ENCODE assay signal across 16 cellular contexts in the genomic region with DNA sequence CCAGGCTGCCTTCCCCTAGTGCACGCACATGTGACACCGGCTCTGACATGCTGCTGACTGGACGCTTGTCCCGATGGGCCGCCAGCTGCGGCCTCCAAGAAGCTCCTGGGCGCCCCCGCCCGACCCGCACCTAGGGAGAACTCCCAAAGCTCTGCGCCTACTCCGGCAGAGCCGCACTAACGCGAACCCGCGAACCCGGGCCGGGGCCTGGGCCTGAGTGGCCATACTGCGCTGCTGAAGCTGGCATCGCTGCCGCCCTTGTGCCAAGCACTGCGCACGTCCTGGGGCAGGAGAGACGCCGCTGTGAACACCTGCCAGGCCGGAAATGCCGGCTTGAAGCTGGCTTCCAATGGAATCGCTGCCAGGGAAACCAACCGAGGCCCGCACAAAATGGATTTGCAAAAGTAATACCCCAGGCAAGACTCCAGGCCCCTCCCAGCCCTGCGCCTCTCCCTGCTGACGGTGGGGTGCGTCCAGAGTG.
DNase-seq lines count a peak whose midpoint lies in the region; ATAC-seq, FAIRE-seq and TF ChIP-seq lines count a peak whose summit lies in the region.
"Had no signal": no experiment of that assay in that cellular context is flagged by ENCODE, and none has a peak within 500 bp of the region (broad histone marks: within the 10 kb centered on the region; RNA-seq: fewer than 3 reads in every experiment).

No MANE protein-coding gene starts in this region.

- H3K4me3 Mint-ChIP-seq in activated naive CD8-positive, alpha-beta T cell treated with anti-CD3 and anti-CD28 coated beads for 36 hours, result no peak overlapping the region
- H3K4me3 Mint-ChIP-seq in stimulated activated naive B cell treated with anti-CD40 and anti-IgM and Interleukin-4, amounts not matched to agents 10 μg/mL and 1 μg/mL and 100 μg/mL, for 72 hours, result no peak overlapping the region
- H3K4me3 Mint-ChIP-seq: activated naive CD8-positive, alpha-beta T cell treated with anti-CD3 and anti-CD28 coated beads, Interleukin-2, amount 10 ng/mL, durations not matched to agents 7 days and 5 days; neural crest cell had no signal

- CTCF ChIA-PET in K562 (lab: Yijun Ruan, JAX; ENCODE audit: low intra/inter-chr PET ratio), result no interaction called here

- H3K9ac ChIP-seq in K562 (ENCODE audit: insufficient read depth in 1 of 2, low read depth in 2 of 2, low read length in 2 of 2), result no peak overlapping the region; a peak in 1 of 4 replicates
- no peak overlapping the region for H3K9ac ChIP-seq in skeletal muscle satellite cell (ENCODE audit: low read depth, low read length)

- WGBS in K562 (ENCODE audit: insufficient coverage, low coverage, missing lambda C conversion rate), result 22% methylated on average over 33 of the region's 34 CpGs

- ATAC-seq in K562, result peak; percentile 92
- no peak for ATAC-seq in stimulated activated naive B cell treated with anti-CD40 and anti-IgM and Interleukin-4, amounts not matched to agents 10 μg/mL and 1 μg/mL and 100 μg/mL, for 72 hours (replicated peaks)

- H3K9me3 ChIP-seq in K562 (replicated peaks; ENCODE audit: control insufficient read depth, insufficient read depth, low read depth, low read length), result no peaks in the 10 kb centered on the region
- no peaks in the 10 kb centered on the region for H3K9me3 ChIP-seq in skeletal muscle satellite cell (replicated peaks; ENCODE audit: low read length)
- H3K9me3 ChIP-seq: tibial artery had no signal

- H3K36me3 ChIP-seq in K562 (ENCODE audit: control insufficient read depth, insufficient read depth, low read length) (no peaks in the 10 kb centered on the region), skeletal muscle satellite cell (ENCODE audit: insufficient read depth, low read length) (no peaks in the 10 kb centered on the region)
- H3K36me3 ChIP-seq: tibial artery had no signal

- no peak for TF ChIP-seq CTCF in K562 (IDR thresholded peaks at IDR 0.05 in 2 of 3, conservative IDR thresholded peaks at IDR 0.05 in 1 of 3; ENCODE audit: insufficient read depth in 2 of 3, low read depth in 1 of 3, low read length in 3 of 3)

- TF ChIP-seq EP300 in K562 (IDR thresholded peaks at IDR 0.05; ENCODE audit: low read length), result no peak

- in situ Hi-C loops in K562 (cut with MboI), result loop anchor here (5.0 kb wide), 1 partner anchor 126 kb away; no protein-coding TSS in a partner anchor

- no peak for FAIRE-seq in K562 (lab: Jason Lieb, UNC)

- H3K9me3 Mint-ChIP-seq in activated naive CD8-positive, alpha-beta T cell treated with anti-CD3 and anti-CD28 coated beads for 36 hours, result no peaks in the 10 kb centered on the region
- H3K9me3 Mint-ChIP-seq in stimulated activated naive B cell treated with anti-CD40 and anti-IgM and Interleukin-4, amounts not matched to agents 10 μg/mL and 1 μg/mL and 100 μg/mL, for 72 hours, result no peaks in the 10 kb centered on the region
- H3K9me3 Mint-ChIP-seq: activated naive CD8-positive, alpha-beta T cell treated with anti-CD3 and anti-CD28 coated beads, Interleukin-2, amount 10 ng/mL, durations not matched to agents 7 days and 5 days; neural crest cell had no signal

- no peak overlapping the region for H3K27ac ChIP-seq in K562 (ENCODE audit: extremely low read depth, low read depth, low read length)
- H3K27ac ChIP-seq: tibial artery had no signal

- H3K4me3 ChIP-seq in K562 (no peak overlapping the region), skeletal muscle satellite cell (ENCODE audit: low read length) (no peak overlapping the region)
- H3K4me3 ChIP-seq: tibial artery had no signal

- no peak overlapping the region for H3K4me2 ChIP-seq in K562 (ENCODE audit: insufficient read depth, low read length)
- peak overlapping the region; percentile 33 for H3K4me2 ChIP-seq in skeletal muscle satellite cell (ENCODE audit: low read length)

- H3K36me3 Mint-ChIP-seq in activated naive CD8-positive, alpha-beta T cell treated with anti-CD3 and anti-CD28 coated beads for 36 hours, result no peaks in the 10 kb centered on the region
- peaks cover 0 to 3% of the 10 kb centered on the region in 2 donors for H3K36me3 Mint-ChIP-seq in stimulated activated naive B cell treated with anti-CD40 and anti-IgM and Interleukin-4, amounts not matched to agents 10 μg/mL and 1 μg/mL and 100 μg/mL, for 72 hours
- H3K36me3 Mint-ChIP-seq: activated naive CD8-positive, alpha-beta T cell treated with anti-CD3 and anti-CD28 coated beads, Interleukin-2, amount 10 ng/mL, durations not matched to agents 7 days and 5 days had no signal

- POLR2A ChIA-PET in K562 (lab: Yijun Ruan, JAX), result interaction anchor here (0.8 kb wide), 1 partner anchor 127 kb away, joined by 3 read pairs; no protein-coding TSS in a partner anchor

- TF ChIP-seq POLR2A in K562 (conservative IDR thresholded peaks at IDR 0.05), result no peak

- H3K27me3 Mint-ChIP-seq in activated naive CD8-positive, alpha-beta T cell treated with anti-CD3 and anti-CD28 coated beads for 36 hours, result peaks cover 17% of the 10 kb centered on the region
- H3K27me3 Mint-ChIP-seq in stimulated activated naive B cell treated with anti-CD40 and anti-IgM and Interleukin-4, amounts not matched to agents 10 μg/mL and 1 μg/mL and 100 μg/mL, for 72 hours, result peaks cover 20 to 23% of the 10 kb centered on the region in 2 donors

- peaks cover 3 to 16% of the 10 kb centered on the region in 2 experiments; a peak in 4 of 5 replicates for H3K27me3 ChIP-seq in K562 (ENCODE audit: control insufficient read depth in 2 of 2, insufficient read depth in 2 of 2, low read length in 2 of 2)
- no peaks in the 10 kb centered on the region for H3K27me3 ChIP-seq in skeletal muscle satellite cell (ENCODE audit: control insufficient read depth, insufficient read depth, low read length)

- H3K79me2 ChIP-seq in K562 (ENCODE audit: control insufficient read depth, insufficient read depth, low read length), result no peaks in the 10 kb centered on the region

- H3K27ac Mint-ChIP-seq in activated naive CD8-positive, alpha-beta T cell treated with anti-CD3 and anti-CD28 coated beads for 36 hours, result no peak overlapping the region
- H3K27ac Mint-ChIP-seq in stimulated activated naive B cell treated with anti-CD40 and anti-IgM and Interleukin-4, amounts not matched to agents 10 μg/mL and 1 μg/mL and 100 μg/mL, for 72 hours, result no peak overlapping the region
- H3K27ac Mint-ChIP-seq: activated naive CD8-positive, alpha-beta T cell treated with anti-CD3 and anti-CD28 coated beads, Interleukin-2, amount 10 ng/mL, durations not matched to agents 7 days and 5 days had no signal

- DNase-seq in DMS 273 (lab: John Stamatoyannopoulos, UW; ENCODE audit: unreplicated experiment) (peak; percentile 54), DMS 273 treated with DMSO at 0.1 percent for 48 hours (lab: John Stamatoyannopoulos, UW) (no peak), K562 (ENCODE audit: extremely low read depth in 1 of 4, low spot score in 3 of 4) (peak in 3 of 4 experiments; percentile 13 to 53 (median 19)), iPS-NIHi7 (ENCODE audit: extremely low spot score) (peak; percentile 26), SHP77 (lab: John Stamatoyannopoulos, UW) (no peak)
- DNase-seq in activated naive CD8-positive, alpha-beta T cell treated with anti-CD3 and anti-CD28 coated beads for 36 hours, result no peak
- no peak for DNase-seq in stimulated activated naive B cell treated with anti-CD40 and anti-IgM and Interleukin-4, amounts not matched to agents 10 μg/mL and 1 μg/mL and 100 μg/mL, for 72 hours
- DNase-seq: 8988T; activated CD8-positive, alpha-beta memory T cell treated with anti-CD3 and anti-CD28 coated beads for 24 hours; activated naive CD8-positive, alpha-beta T cell treated with anti-CD3 and anti-CD28 coated beads, Interleukin-2, amount 10 ng/mL, durations not matched to agents 7 days and 5 days; KG1; NCI-H510A; stimulated activated CD4-positive, alpha-beta T cell treated with anti-CD3 and anti-CD28 coated beads, Interleukin-4, amount 100 ng/mL, for 4 hours; tibial artery had no signal

- TF ChIP-seq RAD21 in K562 (CRISPR knock-in tag; conservative IDR thresholded peaks at IDR 0.05 in 1 of 2, IDR thresholded peaks at IDR 0.05 in 1 of 2), result peak in 1 of 2 experiments; percentile 41; a peak in 1 of 4 replicates

- H4K20me1 ChIP-seq in K562 (replicated peaks; ENCODE audit: control insufficient read depth, insufficient read depth, low read length), result no peaks in the 10 kb centered on the region

- no peaks in the 10 kb centered on the region for H3K4me1 Mint-ChIP-seq in activated naive CD8-positive, alpha-beta T cell treated with anti-CD3 and anti-CD28 coated beads for 36 hours
- H3K4me1 Mint-ChIP-seq in stimulated activated naive B cell treated with anti-CD40 and anti-IgM and Interleukin-4, amounts not matched to agents 10 μg/mL and 1 μg/mL and 100 μg/mL, for 72 hours, result peaks cover 0 to 5% of the 10 kb centered on the region in 2 donors
- H3K4me1 Mint-ChIP-seq: activated naive CD8-positive, alpha-beta T cell treated with anti-CD3 and anti-CD28 coated beads, Interleukin-2, amount 10 ng/mL, durations not matched to agents 7 days and 5 days; neural crest cell had no signal

- H3K4me1 ChIP-seq in K562 (replicated peaks in 1 of 2; ENCODE audit: control insufficient read depth in 2 of 2, insufficient read depth in 2 of 2, low read length in 2 of 2), result peaks cover 0 to 6% of the 10 kb centered on the region in 2 experiments; a peak in 2 of 5 replicates
- no peaks in the 10 kb centered on the region for H3K4me1 ChIP-seq in skeletal muscle satellite cell (ENCODE audit: control insufficient read depth, insufficient read depth, low read length)

- no TSS peak for BruUV-seq in K562 (replicated peaks; lab: Mats Ljungman, UMichigan)

- no peak overlapping the region for H2AFZ ChIP-seq in K562 (ENCODE audit: low read depth, low read length)

- intact Hi-C loops in K562 (cut with micrococcal nuclease), result no loop called here

- H3K9me1 ChIP-seq in K562 (ENCODE audit: control insufficient read depth, insufficient read depth, low read length), result no peaks in the 10 kb centered on the region

TF ChIP-seq in K562, 482 proteins besides CTCF, POLR2A, EP300 and RAD21 (continues in another document):
- TF ChIP-seq, protein P1, sequence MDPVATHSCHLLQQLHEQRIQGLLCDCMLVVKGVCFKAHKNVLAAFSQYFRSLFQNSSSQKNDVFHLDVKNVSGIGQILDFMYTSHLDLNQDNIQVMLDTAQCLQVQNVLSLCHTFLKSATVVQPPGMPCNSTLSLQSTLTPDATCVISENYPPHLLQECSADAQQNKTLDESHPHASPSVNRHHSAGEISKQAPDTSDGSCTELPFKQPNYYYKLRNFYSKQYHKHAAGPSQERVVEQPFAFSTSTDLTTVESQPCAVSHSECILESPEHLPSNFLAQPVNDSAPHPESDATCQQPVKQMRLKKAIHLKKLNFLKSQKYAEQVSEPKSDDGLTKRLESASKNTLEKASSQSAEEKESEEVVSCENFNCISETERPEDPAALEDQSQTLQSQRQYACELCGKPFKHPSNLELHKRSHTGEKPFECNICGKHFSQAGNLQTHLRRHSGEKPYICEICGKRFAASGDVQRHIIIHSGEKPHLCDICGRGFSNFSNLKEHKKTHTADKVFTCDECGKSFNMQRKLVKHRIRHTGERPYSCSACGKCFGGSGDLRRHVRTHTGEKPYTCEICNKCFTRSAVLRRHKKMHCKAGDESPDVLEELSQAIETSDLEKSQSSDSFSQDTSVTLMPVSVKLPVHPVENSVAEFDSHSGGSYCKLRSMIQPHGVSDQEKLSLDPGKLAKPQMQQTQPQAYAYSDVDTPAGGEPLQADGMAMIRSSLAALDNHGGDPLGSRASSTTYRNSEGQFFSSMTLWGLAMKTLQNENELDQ (CRISPR knock-in tag; IDR thresholded peaks at IDR 0.05; ENCODE audit: borderline replicate concordance), result no peak
- TF ChIP-seq ZNF408 (CRISPR knock-in tag; IDR thresholded peaks at IDR 0.05; ENCODE audit: low read depth), result no peak

Comparison
In these comparisons a context has a peak if more than half of its experiments do, and no peak if none do; other contexts are left out.
1. DNase-seq: peak in DMS 273 (single experiment), K562 (3 of 4) and iPS-NIHi7 (single experiment); none in DMS 273 treated with DMSO at 0.1 percent for 48 hours (single experiment), activated naive CD8-positive, alpha-beta T cell treated with anti-CD3 and anti-CD28 coated beads for 36 hours (single experiment), SHP77 (0 of 2) and stimulated activated naive B cell treated with anti-CD40 and anti-IgM and Interleukin-4, amounts not matched to agents 10 μg/mL and 1 μg/mL and 100 μg/mL, for 72 hours (single experiment).